In the genomic region with DNA sequence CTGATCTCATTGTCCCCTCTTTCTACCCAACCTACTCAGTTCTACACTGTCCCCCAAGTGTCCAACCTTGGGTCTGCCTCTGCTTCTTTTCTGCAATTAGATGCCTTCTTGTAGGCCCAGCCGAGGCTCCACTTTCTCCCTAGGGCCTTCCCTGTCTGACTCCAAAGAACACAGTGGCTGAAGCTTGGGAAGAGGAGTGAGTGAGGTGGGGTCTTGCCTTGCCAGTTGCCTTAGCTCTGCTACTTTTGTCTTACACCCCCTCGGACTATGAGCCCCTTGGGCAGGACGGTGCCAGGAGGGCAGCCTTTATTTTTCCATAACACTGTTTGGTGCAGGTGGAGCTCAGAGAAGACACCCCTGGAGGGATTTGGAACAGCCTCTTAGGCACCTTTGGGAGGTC, we compare ENCODE assay signal across 11 cellular contexts.
DNase-seq lines count a peak whose midpoint lies in the region; ATAC-seq lines count a peak whose summit lies in the region.
"Had no signal": no experiment of that assay in that cellular context is flagged by ENCODE, and none has a peak within 500 bp of the region (broad histone marks: within the 10 kb centered on the region; RNA-seq: fewer than 3 reads in every experiment).

No MANE protein-coding gene starts in this region.

- H3K27ac Mint-ChIP-seq in activated T-cell treated with anti-CD3 and anti-CD28 coated beads, Interleukin-2, amount 50 U/mL, for 24 hours, result no peak overlapping the region
- no peak overlapping the region for H3K27ac Mint-ChIP-seq in activated T-cell treated with anti-CD3 and anti-CD28 coated beads, Interleukin-2, amount 50 U/mL, for 72 hours
- H3K27ac Mint-ChIP-seq: B cell; CD8-positive, alpha-beta T cell; GM23338; HFFc6 had no signal

- DNase-seq in activated T-cell treated with anti-CD3 and anti-CD28 coated beads, Interleukin-2, amount 50 U/mL, for 24 hours, result peak; percentile 8
- DNase-seq in activated T-cell treated with anti-CD3 and anti-CD28 coated beads, Interleukin-2, amount 50 U/mL, for 72 hours, result no peak
- peak; percentile 35 for DNase-seq in ecto neural progenitor cell (ENCODE audit: low spot score)
- peak; percentile 37 for DNase-seq in mesenteric fat pad (ENCODE audit: low spot score)
- DNase-seq in GOT3 (lab: John Stamatoyannopoulos, UW), result no peak
- no peak for DNase-seq in NCI-H2029 treated with DMSO at 0.1 percent for 48 hours (lab: John Stamatoyannopoulos, UW)
- DNase-seq: CD8-positive, alpha-beta T cell; GF-D8 had no signal

- H3K9me3 Mint-ChIP-seq in activated T-cell treated with anti-CD3 and anti-CD28 coated beads, Interleukin-2, amount 50 U/mL, for 24 hours, result no peaks in the 10 kb centered on the region
- H3K9me3 Mint-ChIP-seq in activated T-cell treated with anti-CD3 and anti-CD28 coated beads, Interleukin-2, amount 50 U/mL, for 72 hours, result no peaks in the 10 kb centered on the region
- H3K9me3 Mint-ChIP-seq: CD8-positive, alpha-beta T cell; GM23338; HFFc6 had no signal

- H3K36me3 Mint-ChIP-seq in activated T-cell treated with anti-CD3 and anti-CD28 coated beads, Interleukin-2, amount 50 U/mL, for 24 hours (ENCODE audit: low read depth), result no peaks in the 10 kb centered on the region
- H3K36me3 Mint-ChIP-seq in activated T-cell treated with anti-CD3 and anti-CD28 coated beads, Interleukin-2, amount 50 U/mL, for 72 hours (ENCODE audit: insufficient read depth in 2 of 2), result no peaks in the 10 kb centered on the region
- H3K36me3 Mint-ChIP-seq: CD8-positive, alpha-beta T cell had no signal

- no peak overlapping the region for H3K4me3 Mint-ChIP-seq in activated T-cell treated with anti-CD3 and anti-CD28 coated beads, Interleukin-2, amount 50 U/mL, for 24 hours
- H3K4me3 Mint-ChIP-seq in activated T-cell treated with anti-CD3 and anti-CD28 coated beads, Interleukin-2, amount 50 U/mL, for 72 hours, result no peak overlapping the region
- H3K4me3 Mint-ChIP-seq: B cell; CD8-positive, alpha-beta T cell; GM23338; HFFc6 had no signal

- peaks cover 5% of the 10 kb centered on the region for H3K27me3 Mint-ChIP-seq in activated T-cell treated with anti-CD3 and anti-CD28 coated beads, Interleukin-2, amount 50 U/mL, for 24 hours
- no peaks in the 10 kb centered on the region for H3K27me3 Mint-ChIP-seq in activated T-cell treated with anti-CD3 and anti-CD28 coated beads, Interleukin-2, amount 50 U/mL, for 72 hours (ENCODE audit: low read depth)
- H3K27me3 Mint-ChIP-seq: B cell had no signal

- no peak for ATAC-seq in activated T-cell treated with anti-CD3 and anti-CD28 coated beads, Interleukin-2, amount 50 U/mL, for 72 hours (replicated peaks in 1 of 2)
- ATAC-seq: CD8-positive, alpha-beta T cell had no signal

- H3K4me1 Mint-ChIP-seq in activated T-cell treated with anti-CD3 and anti-CD28 coated beads, Interleukin-2, amount 50 U/mL, for 24 hours (ENCODE audit: low read depth), result no peaks in the 10 kb centered on the region
- no peaks in the 10 kb centered on the region for H3K4me1 Mint-ChIP-seq in activated T-cell treated with anti-CD3 and anti-CD28 coated beads, Interleukin-2, amount 50 U/mL, for 72 hours (ENCODE audit: low read depth)
- H3K4me1 Mint-ChIP-seq: B cell had no signal

Comparison
In these comparisons a context has a peak if more than half of its experiments do, and no peak if none do; other contexts are left out.
1. DNase-seq: peak in activated T-cell treated with anti-CD3 and anti-CD28 coated beads, Interleukin-2, amount 50 U/mL, for 24 hours (single experiment), ecto neural progenitor cell (single experiment) and mesenteric fat pad (single experiment); none in activated T-cell treated with anti-CD3 and anti-CD28 coated beads, Interleukin-2, amount 50 U/mL, for 72 hours (0 of 2), GOT3 (single experiment) and NCI-H2029 treated with DMSO at 0.1 percent for 48 hours (single experiment).